Comparison of ENCODE assay signal across 14 cellular contexts in the genomic region with DNA sequence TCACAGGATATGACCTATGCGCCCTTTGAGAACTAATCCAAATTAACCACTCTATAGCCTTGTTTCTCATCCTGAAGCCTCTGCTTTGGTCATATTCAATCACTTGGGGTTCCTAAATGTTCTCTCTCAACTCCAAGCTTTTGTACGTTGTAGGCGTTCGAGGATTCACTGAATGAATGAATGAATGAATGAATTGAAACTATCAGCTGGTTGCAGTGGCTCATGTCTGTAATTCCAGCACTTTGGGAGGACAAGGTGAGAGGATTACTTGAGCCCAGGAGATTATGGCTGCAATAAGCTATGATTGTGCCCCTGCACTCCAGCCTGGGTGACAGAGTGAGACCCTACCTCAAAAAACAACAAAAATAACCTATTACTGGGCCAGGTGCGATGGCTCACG. TPM values are rescaled to one million over a fixed set of nuclear protein-coding genes. Genes with fewer than 3 reads are reported as not detected.
DNase-seq lines count a peak whose midpoint lies in the region; ATAC-seq, FAIRE-seq and TF ChIP-seq lines count a peak whose summit lies in the region.
"Had no signal": no experiment of that assay in that cellular context is flagged by ENCODE, and none has a peak within 500 bp of the region (broad histone marks: within the 10 kb centered on the region; RNA-seq: fewer than 3 reads in every experiment).

No MANE protein-coding gene starts in this region.

- peak overlapping the region; percentile 95 for H3K27ac Mint-ChIP-seq in activated CD4-positive, alpha-beta T cell treated with anti-CD3 and anti-CD28 coated beads, Interleukin-2, amount 10 ng/mL, durations not matched to agents 7 days and 5 days
- H3K27ac Mint-ChIP-seq in activated CD4-positive, alpha-beta T cell treated with anti-CD3 and anti-CD28 coated beads for 36 hours = no peak overlapping the region
- H3K27ac Mint-ChIP-seq in GM23338 (no peak overlapping the region), progenitor cell of endocrine pancreas (no peak overlapping the region)
- peak overlapping the region; percentile 49 to 64 for H3K27ac Mint-ChIP-seq in effector memory CD8-positive, alpha-beta T cell

- no peaks in the 10 kb centered on the region for H3K36me3 ChIP-seq in GM23338 (ENCODE audit: insufficient read depth)
- H3K36me3 ChIP-seq: BLaER1 treated with 17β-estradiol and CSF1 and Interleukin-3, amounts not matched to agents 10 nM and 100 nM had no signal

- no peaks in the 10 kb centered on the region for H3K27me3 ChIP-seq in GM23338 (ENCODE audit: insufficient read depth)
- H3K27me3 ChIP-seq: BLaER1 treated with 17β-estradiol and CSF1 and Interleukin-3, amounts not matched to agents 10 nM and 100 nM had no signal

- no peak for TF ChIP-seq CTCF in GM23338 (conservative IDR thresholded peaks at IDR 0.05; ENCODE audit: low read depth in 2 of 2)
- no peak for TF ChIP-seq CTCF in RWPE1 (conservative IDR thresholded peaks at IDR 0.05; ENCODE audit: low read depth)
- no peak for TF ChIP-seq CTCF in D721Med (IDR thresholded peaks at IDR 0.05; ENCODE audit: insufficient read depth, missing control alignments)
- TF ChIP-seq CTCF in progenitor cell of endocrine pancreas (IDR thresholded peaks at IDR 0.05; ENCODE audit: unreplicated experiment) = no peak

- H3K79me2 ChIP-seq in GM23338 (replicated peaks; ENCODE audit: insufficient read depth) = no peaks in the 10 kb centered on the region

- POLR2A ChIA-PET in activated CD4-positive, alpha-beta T cell treated with anti-CD3 and anti-CD28 coated beads, Interleukin-2, amount 10 ng/mL, durations not matched to agents 7 days and 5 days (lab: Charles Lee) = no interaction called here
- POLR2A ChIA-PET in activated CD4-positive, alpha-beta T cell treated with anti-CD3 and anti-CD28 coated beads for 36 hours (lab: Charles Lee) = interaction anchor here (0.7 to 1.4 kb wide), 6 partner anchors 17 to 107 kb away, joined by 3 to 6 read pairs (median 4); a partner anchor contains a TSS
- POLR2A ChIA-PET in RWPE1 (lab: Yijun Ruan, JAX; ENCODE audit: low non-redundant PET) = no interaction called here

- CTCF ChIA-PET in activated CD4-positive, alpha-beta T cell treated with anti-CD3 and anti-CD28 coated beads, Interleukin-2, amount 10 ng/mL, durations not matched to agents 7 days and 5 days (lab: Charles Lee) = interaction anchor here (0.9 to 6.4 kb wide), 4 partner anchors 14 to 227 kb away, joined by 3 to 47 read pairs (median 5); no protein-coding TSS in a partner anchor
- CTCF ChIA-PET in activated CD4-positive, alpha-beta T cell treated with anti-CD3 and anti-CD28 coated beads for 36 hours (lab: Charles Lee) = interaction anchor here (0.6 to 5.5 kb wide), 10 partner anchors 12 to 101 kb away, joined by 3 to 42 read pairs (median 4); a partner anchor contains a TSS
- CTCF ChIA-PET in RWPE1 (lab: Yijun Ruan, JAX) = interaction anchor here (0.6 to 1.5 kb wide), 3 partner anchors 13 to 164 kb away, joined by 3 to 4 read pairs (median 3); no protein-coding TSS in a partner anchor

- no peak for ATAC-seq in activated CD4-positive, alpha-beta T cell treated with anti-CD3 and anti-CD28 coated beads for 36 hours
- ATAC-seq in GM23338 = no peak
- no peak for ATAC-seq in effector memory CD8-positive, alpha-beta T cell (replicated peaks)

- no peak for FAIRE-seq in D721Med (lab: Jason Lieb, UNC)
- FAIRE-seq: H1 had no signal

- H3K9me3 Mint-ChIP-seq in activated CD4-positive, alpha-beta T cell treated with anti-CD3 and anti-CD28 coated beads, Interleukin-2, amount 10 ng/mL, durations not matched to agents 7 days and 5 days = no peaks in the 10 kb centered on the region
- no peaks in the 10 kb centered on the region for H3K9me3 Mint-ChIP-seq in activated CD4-positive, alpha-beta T cell treated with anti-CD3 and anti-CD28 coated beads for 36 hours (ENCODE audit: low read depth)
- H3K9me3 Mint-ChIP-seq in GM23338 (peaks cover 2% of the 10 kb centered on the region; the same call in 1 of the 3 replicates), progenitor cell of endocrine pancreas (ENCODE audit: low read depth) (no peaks in the 10 kb centered on the region)
- peaks cover 0 to 7% of the 10 kb centered on the region in 2 donors for H3K9me3 Mint-ChIP-seq in effector memory CD8-positive, alpha-beta T cell

- no peaks in the 10 kb centered on the region for H3K4me1 ChIP-seq in GM23338 (ENCODE audit: insufficient read depth)

- no peaks in the 10 kb centered on the region for H3K27me3 Mint-ChIP-seq in activated CD4-positive, alpha-beta T cell treated with anti-CD3 and anti-CD28 coated beads, Interleukin-2, amount 10 ng/mL, durations not matched to agents 7 days and 5 days
- H3K27me3 Mint-ChIP-seq in activated CD4-positive, alpha-beta T cell treated with anti-CD3 and anti-CD28 coated beads for 36 hours = no peaks in the 10 kb centered on the region
- H3K27me3 Mint-ChIP-seq in GM23338 (ENCODE audit: insufficient read depth, low read depth, poor library complexity) (peaks cover 2% of the 10 kb centered on the region), progenitor cell of endocrine pancreas (no peaks in the 10 kb centered on the region)
- H3K27me3 Mint-ChIP-seq in effector memory CD8-positive, alpha-beta T cell = no peaks in the 10 kb centered on the region

- H4K20me1 ChIP-seq in GM23338 (replicated peaks; ENCODE audit: insufficient read depth) = no peaks in the 10 kb centered on the region
- H4K20me1 ChIP-seq: BLaER1 treated with 17β-estradiol and CSF1 and Interleukin-3, amounts not matched to agents 10 nM and 100 nM had no signal

- H3K4me3 ChIP-seq in GM23338 = no peak overlapping the region
- H3K4me3 ChIP-seq: BLaER1 treated with 17β-estradiol and CSF1 and Interleukin-3, amounts not matched to agents 10 nM and 100 nM had no signal

- no peak overlapping the region for H3K4me3 Mint-ChIP-seq in activated CD4-positive, alpha-beta T cell treated with anti-CD3 and anti-CD28 coated beads, Interleukin-2, amount 10 ng/mL, durations not matched to agents 7 days and 5 days
- no peak overlapping the region for H3K4me3 Mint-ChIP-seq in activated CD4-positive, alpha-beta T cell treated with anti-CD3 and anti-CD28 coated beads for 36 hours
- H3K4me3 Mint-ChIP-seq in GM23338 (no peak overlapping the region), progenitor cell of endocrine pancreas (ENCODE audit: low read depth) (no peak overlapping the region)
- no peak overlapping the region for H3K4me3 Mint-ChIP-seq in effector memory CD8-positive, alpha-beta T cell

- no peak overlapping the region for H3K4me2 ChIP-seq in GM23338

- peaks cover 6% of the 10 kb centered on the region; the same call in 1 of the 2 replicates for H3F3A ChIP-seq in GM23338 (replicated peaks; ENCODE audit: low read depth)

- DNase-seq in activated CD4-positive, alpha-beta T cell treated with anti-CD3 and anti-CD28 coated beads, Interleukin-2, amount 10 ng/mL, durations not matched to agents 7 days and 5 days = no peak
- no peak for DNase-seq in activated CD4-positive, alpha-beta T cell treated with anti-CD3 and anti-CD28 coated beads for 36 hours
- no peak for DNase-seq in GM23338 (ENCODE audit: low spot score)
- no peak for DNase-seq in RWPE1 (ENCODE audit: low spot score)
- DNase-seq in effector memory CD8-positive, alpha-beta T cell = no peak
- DNase-seq in D721Med (ENCODE audit: insufficient read length, low spot score) = no peak
- no peak for DNase-seq in progenitor cell of endocrine pancreas (ENCODE audit: low spot score, unreplicated experiment)
- DNase-seq in KG1 (lab: John Stamatoyannopoulos, UW) = no peak
- DNase-seq: DMS79, KBM-7, NCI-H1694, SHP77 treated with DMSO at 0.1 percent for 48 hours had no signal

- intact Hi-C loops in activated CD4-positive, alpha-beta T cell treated with anti-CD3 and anti-CD28 coated beads for 36 hours (cut with DNase I, micrococcal nuclease) = loop anchor here (1.0 to 10.0 kb wide), 2 partner anchors 13 to 154 kb away; no protein-coding TSS in a partner anchor

- peaks cover 4% of the 10 kb centered on the region for H3K36me3 Mint-ChIP-seq in activated CD4-positive, alpha-beta T cell treated with anti-CD3 and anti-CD28 coated beads, Interleukin-2, amount 10 ng/mL, durations not matched to agents 7 days and 5 days (ENCODE audit: low read depth)
- H3K36me3 Mint-ChIP-seq in activated CD4-positive, alpha-beta T cell treated with anti-CD3 and anti-CD28 coated beads for 36 hours (ENCODE audit: low read depth) = no peaks in the 10 kb centered on the region
- H3K36me3 Mint-ChIP-seq in GM23338 (ENCODE audit: low read depth) = no peaks in the 10 kb centered on the region; the same call in 2 of the 3 replicates
- peaks cover 6% of the 10 kb centered on the region for H3K36me3 Mint-ChIP-seq in effector memory CD8-positive, alpha-beta T cell (ENCODE audit: insufficient read depth)
- no peaks in the 10 kb centered on the region for H3K36me3 Mint-ChIP-seq in progenitor cell of endocrine pancreas (ENCODE audit: insufficient read depth)

- no peak overlapping the region for H3K27ac ChIP-seq in GM23338 (ENCODE audit: low read depth)
- H3K27ac ChIP-seq in RWPE1 = peak overlapping the region; percentile 10; the same call in 1 of the 2 replicates
- H3K27ac ChIP-seq: BLaER1 treated with 17β-estradiol and CSF1 and Interleukin-3, amounts not matched to agents 10 nM and 100 nM had no signal

- no peaks in the 10 kb centered on the region for H3K9me2 ChIP-seq in GM23338 (ENCODE audit: insufficient read depth)

- H2AFZ ChIP-seq in GM23338 = 0 out of 2 replicates have a peak overlapping the region, but pooled peaks have one; percentile 10

- H3K4me1 Mint-ChIP-seq in activated CD4-positive, alpha-beta T cell treated with anti-CD3 and anti-CD28 coated beads, Interleukin-2, amount 10 ng/mL, durations not matched to agents 7 days and 5 days = peaks cover 25% of the 10 kb centered on the region
- H3K4me1 Mint-ChIP-seq in activated CD4-positive, alpha-beta T cell treated with anti-CD3 and anti-CD28 coated beads for 36 hours = peaks cover 23% of the 10 kb centered on the region
- H3K4me1 Mint-ChIP-seq in GM23338 (peaks cover 8% of the 10 kb centered on the region), progenitor cell of endocrine pancreas (ENCODE audit: low read depth) (no peaks in the 10 kb centered on the region)
- H3K4me1 Mint-ChIP-seq in effector memory CD8-positive, alpha-beta T cell (ENCODE audit: low read depth in 2 of 2) = peaks cover 11 to 15% of the 10 kb centered on the region in 2 donors

RNA-seq across cellular contexts. Expression of a gene that starts 5.9 kb away (rescaled TPM):
- total RNA-seq in activated CD4-positive, alpha-beta T cell treated with anti-CD3 and anti-CD28 coated beads, Interleukin-2, amount 10 ng/mL, durations not matched to agents 7 days and 5 days = 100 to 1,000 TPM; 527 to 642 TPM
- total RNA-seq in activated CD4-positive, alpha-beta T cell treated with anti-CD3 and anti-CD28 coated beads for 36 hours = 100 to 1,000 TPM; 594 to 727 TPM
- 133 and 139 TPM in 2 replicates for total RNA-seq in GM23338 (2014; rRNA removed; shearing (Covaris generic))
- polyA plus RNA-seq in GM23338 (2016; fragmentation: Nextera tagmentation; extraction: Ambion mirVana) = 784 and 890 TPM in 2 replicates
- total RNA-seq in progenitor cell of endocrine pancreas = 616 and 633 TPM in 2 replicates

RNA-seq across cellular contexts. Expression of a gene that starts 16.9 kb away (rescaled TPM):
- total RNA-seq in activated CD4-positive, alpha-beta T cell treated with anti-CD3 and anti-CD28 coated beads, Interleukin-2, amount 10 ng/mL, durations not matched to agents 7 days and 5 days = 100 to 1,000 TPM; 140 to 172 TPM
- 100 to 1,000 TPM; 130 to 160 TPM for total RNA-seq in activated CD4-positive, alpha-beta T cell treated with anti-CD3 and anti-CD28 coated beads for 36 hours
- 57.2 and 59.4 TPM in 2 replicates for total RNA-seq in GM23338 (2014; rRNA removed; shearing (Covaris generic))
- 114 and 116 TPM in 2 replicates for polyA plus RNA-seq in GM23338 (2016; fragmentation: Nextera tagmentation; extraction: Ambion mirVana)
- total RNA-seq in progenitor cell of endocrine pancreas = 83.8 and 86.9 TPM in 2 replicates

RNA-seq across cellular contexts. Expression of a gene that starts 34.3 kb away (rescaled TPM):
- total RNA-seq in activated CD4-positive, alpha-beta T cell treated with anti-CD3 and anti-CD28 coated beads, Interleukin-2, amount 10 ng/mL, durations not matched to agents 7 days and 5 days = 100 to 1,000 TPM; 277 to 280 TPM
- total RNA-seq in activated CD4-positive, alpha-beta T cell treated with anti-CD3 and anti-CD28 coated beads for 36 hours = 100 to 1,000 TPM; 234 to 238 TPM
- total RNA-seq in GM23338 (2014; rRNA removed; shearing (Covaris generic)) = 249 and 278 TPM in 2 replicates
- 903 and 929 TPM in 2 replicates for polyA plus RNA-seq in GM23338 (2016; fragmentation: Nextera tagmentation; extraction: Ambion mirVana)
- 202 TPM in 2 replicates for total RNA-seq in progenitor cell of endocrine pancreas

RNA-seq across cellular contexts. Expression of a gene that starts 57.1 kb away (rescaled TPM):
- total RNA-seq in activated CD4-positive, alpha-beta T cell treated with anti-CD3 and anti-CD28 coated beads, Interleukin-2, amount 10 ng/mL, durations not matched to agents 7 days and 5 days = 10 to 100 TPM; 45.2 to 50.4 TPM
- 10 to 100 TPM; 51.7 to 61.5 TPM for total RNA-seq in activated CD4-positive, alpha-beta T cell treated with anti-CD3 and anti-CD28 coated beads for 36 hours
- 91.7 and 122 TPM in 2 replicates for total RNA-seq in GM23338 (2014; rRNA removed; shearing (Covaris generic))
- 120 and 134 TPM in 2 replicates for polyA plus RNA-seq in GM23338 (2016; fragmentation: Nextera tagmentation; extraction: Ambion mirVana)
- 53.3 and 58.8 TPM in 2 replicates for total RNA-seq in progenitor cell of endocrine pancreas

Comparison
In these comparisons a context has a peak if more than half of its experiments do, and no peak if none do; other contexts are left out.
1. H3K27ac Mint-ChIP-seq: peak in activated CD4-positive, alpha-beta T cell treated with anti-CD3 and anti-CD28 coated beads, Interleukin-2, amount 10 ng/mL, durations not matched to agents 7 days and 5 days (single experiment) and effector memory CD8-positive, alpha-beta T cell (2 of 2); none in activated CD4-positive, alpha-beta T cell treated with anti-CD3 and anti-CD28 coated beads for 36 hours (single experiment), GM23338 (single experiment) and progenitor cell of endocrine pancreas (single experiment).